1 cellular context compared by ENCODE assay signal in the genomic region with DNA sequence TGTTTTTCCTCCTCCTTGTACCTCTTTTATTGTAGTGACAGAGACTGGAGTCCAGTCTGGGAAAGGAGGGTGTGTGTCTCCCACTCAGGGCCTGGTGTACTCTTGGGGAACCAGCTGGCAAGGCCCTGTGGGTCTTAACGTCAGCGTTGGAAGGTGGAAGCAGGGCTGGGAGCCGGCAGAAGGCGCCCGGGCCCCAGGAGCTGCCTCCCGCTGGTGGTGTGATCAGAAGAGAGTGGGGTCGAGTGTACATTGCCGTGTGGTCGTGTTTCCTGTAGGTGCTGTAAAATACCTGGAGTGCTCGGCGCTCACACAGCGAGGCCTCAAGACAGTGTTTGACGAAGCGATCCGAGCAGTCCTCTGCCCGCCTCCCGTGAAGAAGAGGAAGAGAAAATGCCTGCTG.
TF ChIP-seq lines count a peak whose summit lies in the region.

No MANE protein-coding gene starts in this region.

TF ChIP-seq in WTC11, 78 proteins besides CTCF, POLR2A, EP300 and RAD21 (continued from another document):
- TF ChIP-seq, protein P1, sequence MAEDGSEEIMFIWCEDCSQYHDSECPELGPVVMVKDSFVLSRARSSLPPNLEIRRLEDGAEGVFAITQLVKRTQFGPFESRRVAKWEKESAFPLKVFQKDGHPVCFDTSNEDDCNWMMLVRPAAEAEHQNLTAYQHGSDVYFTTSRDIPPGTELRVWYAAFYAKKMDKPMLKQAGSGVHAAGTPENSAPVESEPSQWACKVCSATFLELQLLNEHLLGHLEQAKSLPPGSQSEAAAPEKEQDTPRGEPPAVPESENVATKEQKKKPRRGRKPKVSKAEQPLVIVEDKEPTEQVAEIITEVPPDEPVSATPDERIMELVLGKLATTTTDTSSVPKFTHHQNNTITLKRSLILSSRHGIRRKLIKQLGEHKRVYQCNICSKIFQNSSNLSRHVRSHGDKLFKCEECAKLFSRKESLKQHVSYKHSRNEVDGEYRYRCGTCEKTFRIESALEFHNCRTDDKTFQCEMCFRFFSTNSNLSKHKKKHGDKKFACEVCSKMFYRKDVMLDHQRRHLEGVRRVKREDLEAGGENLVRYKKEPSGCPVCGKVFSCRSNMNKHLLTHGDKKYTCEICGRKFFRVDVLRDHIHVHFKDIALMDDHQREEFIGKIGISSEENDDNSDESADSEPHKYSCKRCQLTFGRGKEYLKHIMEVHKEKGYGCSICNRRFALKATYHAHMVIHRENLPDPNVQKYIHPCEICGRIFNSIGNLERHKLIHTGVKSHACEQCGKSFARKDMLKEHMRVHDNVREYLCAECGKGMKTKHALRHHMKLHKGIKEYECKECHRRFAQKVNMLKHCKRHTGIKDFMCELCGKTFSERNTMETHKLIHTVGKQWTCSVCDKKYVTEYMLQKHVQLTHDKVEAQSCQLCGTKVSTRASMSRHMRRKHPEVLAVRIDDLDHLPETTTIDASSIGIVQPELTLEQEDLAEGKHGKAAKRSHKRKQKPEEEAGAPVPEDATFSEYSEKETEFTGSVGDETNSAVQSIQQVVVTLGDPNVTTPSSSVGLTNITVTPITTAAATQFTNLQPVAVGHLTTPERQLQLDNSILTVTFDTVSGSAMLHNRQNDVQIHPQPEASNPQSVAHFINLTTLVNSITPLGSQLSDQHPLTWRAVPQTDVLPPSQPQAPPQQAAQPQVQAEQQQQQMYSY (CRISPR knock-in tag; IDR thresholded peaks at IDR 0.05), result no peak
- no peak for TF ChIP-seq FOXK1 (CRISPR knock-in tag; IDR thresholded peaks at IDR 0.05)
- TF ChIP-seq, protein P2, sequence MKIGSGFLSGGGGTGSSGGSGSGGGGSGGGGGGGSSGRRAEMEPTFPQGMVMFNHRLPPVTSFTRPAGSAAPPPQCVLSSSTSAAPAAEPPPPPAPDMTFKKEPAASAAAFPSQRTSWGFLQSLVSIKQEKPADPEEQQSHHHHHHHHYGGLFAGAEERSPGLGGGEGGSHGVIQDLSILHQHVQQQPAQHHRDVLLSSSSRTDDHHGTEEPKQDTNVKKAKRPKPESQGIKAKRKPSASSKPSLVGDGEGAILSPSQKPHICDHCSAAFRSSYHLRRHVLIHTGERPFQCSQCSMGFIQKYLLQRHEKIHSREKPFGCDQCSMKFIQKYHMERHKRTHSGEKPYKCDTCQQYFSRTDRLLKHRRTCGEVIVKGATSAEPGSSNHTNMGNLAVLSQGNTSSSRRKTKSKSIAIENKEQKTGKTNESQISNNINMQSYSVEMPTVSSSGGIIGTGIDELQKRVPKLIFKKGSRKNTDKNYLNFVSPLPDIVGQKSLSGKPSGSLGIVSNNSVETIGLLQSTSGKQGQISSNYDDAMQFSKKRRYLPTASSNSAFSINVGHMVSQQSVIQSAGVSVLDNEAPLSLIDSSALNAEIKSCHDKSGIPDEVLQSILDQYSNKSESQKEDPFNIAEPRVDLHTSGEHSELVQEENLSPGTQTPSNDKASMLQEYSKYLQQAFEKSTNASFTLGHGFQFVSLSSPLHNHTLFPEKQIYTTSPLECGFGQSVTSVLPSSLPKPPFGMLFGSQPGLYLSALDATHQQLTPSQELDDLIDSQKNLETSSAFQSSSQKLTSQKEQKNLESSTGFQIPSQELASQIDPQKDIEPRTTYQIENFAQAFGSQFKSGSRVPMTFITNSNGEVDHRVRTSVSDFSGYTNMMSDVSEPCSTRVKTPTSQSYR (CRISPR knock-in tag; IDR thresholded peaks at IDR 0.05), result no peak
- no peak for TF ChIP-seq ETV6 (CRISPR knock-in tag; IDR thresholded peaks at IDR 0.05)
- TF ChIP-seq ZNF138 (CRISPR knock-in tag; conservative IDR thresholded peaks at IDR 0.05), result no peak
- no peak for TF ChIP-seq TEAD4 (CRISPR knock-in tag; IDR thresholded peaks at IDR 0.05)
TF ChIP-seq in WTC11: peak in this region for 0.
